Comparison of ENCODE assay signal across 22 cellular contexts in genomic region chr3:195103623-195104022, GRCh38.
DNase-seq lines count a peak whose midpoint lies in the region; ATAC-seq and TF ChIP-seq lines count a peak whose summit lies in the region.
"Had no signal": no experiment of that assay in that cellular context is flagged by ENCODE, and none has a peak within 500 bp of the region (broad histone marks: within the 10 kb centered on the region; RNA-seq: fewer than 3 reads in every experiment).

No MANE protein-coding gene starts in this region.

- 58 to 75% methylated on average over 2 of the region's 2 CpGs for WGBS in tibial nerve, 2 donors

- TF ChIP-seq POLR2A in tibial nerve (IDR thresholded peaks at IDR 0.05) = no peak

- TF ChIP-seq EP300 in tibial nerve (IDR thresholded peaks at IDR 0.05) = no peak

- H3K4me1 ChIP-seq in tibial nerve = peaks cover 0 to 19% (median 0%) of the 10 kb centered on the region in 4 donors

- no peak overlapping the region; the same call in 1 of the 2 replicates for H3K27ac ChIP-seq in SK-N-MC
- no peak overlapping the region for H3K27ac ChIP-seq in tibial nerve

- H3K9ac ChIP-seq in SK-N-MC (ENCODE audit: insufficient read length) = peak overlapping the region; percentile 6

- H3K4me3 ChIP-seq in SK-N-MC = no peak overlapping the region
- no peak overlapping the region for H3K4me3 ChIP-seq in fibroblast of the aortic adventitia (ENCODE audit: low read depth, low read length)
- no peak overlapping the region for H3K4me3 ChIP-seq in tibial nerve
- H3K4me3 ChIP-seq: lung, stomach had no signal

- H3K36me3 ChIP-seq in SK-N-MC (ENCODE audit: insufficient read depth, low read length) (peaks cover 6% of the 10 kb centered on the region; the same call in 1 of the 2 replicates), tibial nerve (no peaks in the 10 kb centered on the region)
- H3K36me3 ChIP-seq: stomach had no signal

- no peaks in the 10 kb centered on the region for H3K9me3 ChIP-seq in SK-N-MC (ENCODE audit: low read depth, low read length)
- no peaks in the 10 kb centered on the region for H3K9me3 ChIP-seq in tibial nerve
- H3K9me3 ChIP-seq: stomach had no signal

- no peak for ATAC-seq in HG03175 (IDR thresholded peaks at IDR 0.05; ENCODE audit: unreplicated experiment)
- ATAC-seq: naive thymus-derived CD8-positive, alpha-beta T cell had no signal

- TF ChIP-seq CTCF in fibroblast of the aortic adventitia (IDR thresholded peaks at IDR 0.05; ENCODE audit: insufficient read depth, low read length) = no peak
- TF ChIP-seq CTCF in tibial nerve (IDR thresholded peaks at IDR 0.05) = no peak

- no peaks in the 10 kb centered on the region for H3K27me3 ChIP-seq in tibial nerve
- H3K27me3 ChIP-seq: stomach had no signal

- DNase-seq in CD1c-positive myeloid dendritic cell (ENCODE audit: extremely low spot score) = peak; percentile 29
- DNase-seq in SK-N-MC (ENCODE audit: low read depth, low spot score) = no peak
- DNase-seq in fibroblast of the aortic adventitia (ENCODE audit: low read depth) = peak; percentile 56
- peak; percentile 20 for DNase-seq in renal cortical epithelial cell (ENCODE audit: low read depth)
- DNase-seq in activated CD4-positive, alpha-beta T cell treated with anti-CD3 and anti-CD28 coated beads for 4 hours = no peak
- no peak for DNase-seq in GOT3 (lab: John Stamatoyannopoulos, UW)
- DNase-seq in tibial nerve (ENCODE audit: low spot score in 2 of 2) = no peak
- DNase-seq: activated CD4-positive, alpha-beta memory T cell treated with anti-CD3 and anti-CD28 coated beads, Interleukin-2, amount 10 ng/mL, durations not matched to agents 7 days and 5 days; activated naive CD4-positive, alpha-beta T cell treated with anti-CD3 and anti-CD28 coated beads, Interleukin-2, amount 50 U/mL, for 16 hours; activated T-cell treated with anti-CD3 and anti-CD28 coated beads, Interleukin-2, amount 50 U/mL, for 24 hours; COR-L47; cortex of kidney; EL; immature natural killer cell; NCI-H2227 treated with DMSO at 0.1 percent for 48 hours; NK-92 treated with Interleukin-12 subunit alpha and Interleukin-12 subunit beta, amount 100 ng/mL, for 24 hours; retina; stimulated activated CD4-positive, alpha-beta T cell treated with anti-CD3 and anti-CD28 coated beads, Interleukin-15, amount 100 ng/mL, for 24 hours; stomach had no signal

Comparison
In these comparisons a context has a peak if more than half of its experiments do, and no peak if none do; other contexts are left out.
1. DNase-seq: peak in CD1c-positive myeloid dendritic cell (single experiment), fibroblast of the aortic adventitia (single experiment) and renal cortical epithelial cell (single experiment); none in SK-N-MC (single experiment), activated CD4-positive, alpha-beta T cell treated with anti-CD3 and anti-CD28 coated beads for 4 hours (0 of 2), GOT3 (single experiment) and tibial nerve (0 of 2).